In the genomic region with DNA sequence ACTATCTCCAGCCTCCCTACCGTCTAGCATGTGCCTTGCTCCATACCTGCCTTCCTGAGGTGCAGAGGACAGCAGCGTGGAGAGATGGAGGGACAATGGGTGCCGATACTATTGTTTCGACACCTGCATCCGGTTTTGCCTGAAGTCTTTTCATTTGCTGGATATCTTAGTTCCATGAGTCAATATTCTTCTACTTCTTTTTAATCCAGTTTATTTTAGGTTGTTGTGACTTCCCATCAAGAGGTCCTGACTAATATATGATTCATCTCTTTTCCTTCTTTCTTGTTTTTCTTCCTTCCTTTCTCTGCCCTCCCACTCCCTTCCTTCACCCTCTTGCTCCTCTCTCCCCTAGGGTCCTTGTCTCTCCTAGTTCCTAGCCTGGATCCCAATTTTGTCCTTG, we compare ENCODE assay signal across 30 cellular contexts.
DNase-seq lines count a peak whose midpoint lies in the region; ATAC-seq and TF ChIP-seq lines count a peak whose summit lies in the region.
"Had no signal": no experiment of that assay in that cellular context is flagged by ENCODE, and none has a peak within 500 bp of the region (broad histone marks: within the 10 kb centered on the region; RNA-seq: fewer than 3 reads in every experiment).

No MANE protein-coding gene starts in this region.

- TF ChIP-seq CTCF in CD14-positive monocyte (IDR thresholded peaks at IDR 0.05) = no peak
- TF ChIP-seq CTCF in HL-60 (IDR thresholded peaks at IDR 0.05; ENCODE audit: insufficient read depth, low read length) = no peak
- TF ChIP-seq CTCF in RWPE2 (IDR thresholded peaks at IDR 0.05; ENCODE audit: poor library complexity, severe bottlenecking) = no peak
- no peak for TF ChIP-seq CTCF in foreskin keratinocyte (conservative IDR thresholded peaks at IDR 0.05)
- no peak for TF ChIP-seq CTCF in suprapubic skin (IDR thresholded peaks at IDR 0.05)
- TF ChIP-seq CTCF in tibial nerve (IDR thresholded peaks at IDR 0.05) = no peak
- TF ChIP-seq CTCF in MM.1S (IDR thresholded peaks at IDR 0.05; ENCODE audit: low read length) = no peak

- no peaks in the 10 kb centered on the region for H3F3A ChIP-seq in MM.1S (ENCODE audit: insufficient read depth, low read length)

- H3K36me3 Mint-ChIP-seq in CD14-positive monocyte = peaks cover 2 to 3% of the 10 kb centered on the region in 2 donors
- H3K36me3 Mint-ChIP-seq: activated naive CD8-positive, alpha-beta T cell treated with anti-CD3 and anti-CD28 coated beads for 36 hours had no signal

- H3K27ac ChIP-seq in HL-60 (replicated peaks) = peak overlapping the region; percentile 19; the same call in 1 of the 2 replicates
- H3K27ac ChIP-seq in RWPE2 (ENCODE audit: poor library complexity, severe bottlenecking) = peak overlapping the region; percentile 60
- peak overlapping the region; percentile 45 for H3K27ac ChIP-seq in foreskin keratinocyte
- no peak overlapping the region for H3K27ac ChIP-seq in suprapubic skin
- H3K27ac ChIP-seq in tibial nerve = no peak overlapping the region
- no peak overlapping the region for H3K27ac ChIP-seq in MM.1S (ENCODE audit: low read length)
- H3K27ac ChIP-seq: BLaER1, cardiac muscle cell, colonic mucosa, PC-9, thoracic aorta had no signal

- H3K4me2 ChIP-seq in MM.1S (ENCODE audit: low read depth, low read length) = no peak overlapping the region
- H3K4me2 ChIP-seq: BLaER1, PC-9, smooth muscle cell had no signal

- H3K27me3 ChIP-seq in HL-60 (ENCODE audit: insufficient read depth, poor library complexity, severe bottlenecking) (no peaks in the 10 kb centered on the region), RWPE2 (ENCODE audit: insufficient read depth, poor library complexity, severe bottlenecking) (no peaks in the 10 kb centered on the region), foreskin keratinocyte (no peaks in the 10 kb centered on the region), suprapubic skin (peaks cover 23% of the 10 kb centered on the region), tibial nerve (peaks cover 0 to 5% of the 10 kb centered on the region in 2 donors), MM.1S (replicated peaks; ENCODE audit: insufficient read depth, low read length) (no peaks in the 10 kb centered on the region)
- H3K27me3 ChIP-seq: BLaER1, colonic mucosa had no signal

- H3K4me3 Mint-ChIP-seq in CD14-positive monocyte = peak overlapping the region in 1 of 2 donors; percentile 7
- H3K4me3 Mint-ChIP-seq: activated naive CD8-positive, alpha-beta T cell treated with anti-CD3 and anti-CD28 coated beads for 36 hours; activated T-cell treated with anti-CD3 and anti-CD28 coated beads, Interleukin-2, amount 50 U/mL, for 24 hours had no signal

- H3K79me2 ChIP-seq in MM.1S (ENCODE audit: low read length) = no peaks in the 10 kb centered on the region

- TF ChIP-seq EP300 in suprapubic skin (IDR thresholded peaks at IDR 0.05) (no peak), tibial nerve (IDR thresholded peaks at IDR 0.05) (no peak)

- intact Hi-C loops in CD14-positive monocyte (cut with micrococcal nuclease) = no loop called here

- peaks cover 85% of the 10 kb centered on the region for H3K4me1 Mint-ChIP-seq in CD14-positive monocyte

- H3K4me1 ChIP-seq in RWPE2 (ENCODE audit: insufficient read depth, poor library complexity, severe bottlenecking) (peaks cover 20% of the 10 kb centered on the region), foreskin keratinocyte (peaks cover 26% of the 10 kb centered on the region), suprapubic skin (peaks cover 4% of the 10 kb centered on the region), tibial nerve (peaks cover 0 to 14% (median 3%) of the 10 kb centered on the region in 4 donors), MM.1S (ENCODE audit: low read length) (no peaks in the 10 kb centered on the region)
- H3K4me1 ChIP-seq: colonic mucosa had no signal

- H3K9me3 ChIP-seq in RWPE2 (ENCODE audit: severe bottlenecking) (no peaks in the 10 kb centered on the region), suprapubic skin (no peaks in the 10 kb centered on the region), tibial nerve (no peaks in the 10 kb centered on the region), MM.1S (replicated peaks; ENCODE audit: insufficient read depth, low read length) (no peaks in the 10 kb centered on the region)
- H3K9me3 ChIP-seq: colonic mucosa, thoracic aorta had no signal

- no peak overlapping the region for H2AFZ ChIP-seq in MM.1S (ENCODE audit: low read length)
- H2AFZ ChIP-seq: PC-9 had no signal

- TF ChIP-seq POLR2A in suprapubic skin (IDR thresholded peaks at IDR 0.05) = no peak
- TF ChIP-seq POLR2A in tibial nerve (IDR thresholded peaks at IDR 0.05) = no peak

- H4K20me1 ChIP-seq in MM.1S (ENCODE audit: insufficient read depth, low read length) = no peaks in the 10 kb centered on the region
- H4K20me1 ChIP-seq: BLaER1 had no signal

- peak; percentile 32 for ATAC-seq in RWPE2 (ENCODE audit: low read depth)
- peak; percentile 63 for ATAC-seq in foreskin keratinocyte
- ATAC-seq: left ventricle myocardium superior, right cardiac atrium had no signal

- peaks cover 0 to 1% (median 0%) of the 10 kb centered on the region in 3 donors for H3K27me3 Mint-ChIP-seq in CD14-positive monocyte (ENCODE audit: low read depth in 3 of 3)
- H3K27me3 Mint-ChIP-seq: activated T-cell treated with anti-CD3 and anti-CD28 coated beads, Interleukin-2, amount 50 U/mL, for 24 hours had no signal

- H3K27ac Mint-ChIP-seq in CD14-positive monocyte = peak overlapping the region; percentile 67 to 95 (median 84)
- H3K27ac Mint-ChIP-seq: activated naive CD8-positive, alpha-beta T cell treated with anti-CD3 and anti-CD28 coated beads for 36 hours; activated T-cell treated with anti-CD3 and anti-CD28 coated beads, Interleukin-2, amount 50 U/mL, for 24 hours had no signal

- H3K36me3 ChIP-seq in RWPE2 (ENCODE audit: low read depth) (no peaks in the 10 kb centered on the region), suprapubic skin (no peaks in the 10 kb centered on the region), tibial nerve (no peaks in the 10 kb centered on the region), MM.1S (replicated peaks; ENCODE audit: insufficient read depth, low read length) (no peaks in the 10 kb centered on the region)
- H3K36me3 ChIP-seq: BLaER1, cardiac muscle cell, colonic mucosa, thoracic aorta had no signal

- DNase-seq in CD14-positive monocyte (ENCODE audit: low spot score) (no peak), HL-60 (ENCODE audit: low read depth in 1 of 2, low spot score in 1 of 2) (no peak), RWPE2 (ENCODE audit: low spot score) (peak; percentile 63), foreskin keratinocyte (peak; percentile 46 to 68), suprapubic skin (ENCODE audit: low spot score in 2 of 2) (no peak), tibial nerve (ENCODE audit: low spot score in 2 of 2) (no peak), MM.1S (no peak)
- DNase-seq: activated gamma-delta T cell; activated naive CD8-positive, alpha-beta T cell treated with anti-CD3 and anti-CD28 coated beads for 36 hours; activated T-cell treated with anti-CD3 and anti-CD28 coated beads, Interleukin-2, amount 50 U/mL, for 24 hours; anterior cingulate cortex; colonic mucosa; DMS79; effector CD8-positive, alpha-beta T cell; GF-D8; GOT3; head of caudate nucleus; Kasumi-1; kidney; left ventricle myocardium superior; NCI-H2081 treated with DMSO at 0.1 percent for 48 hours; NCI-H2227 treated with DMSO at 0.1 percent for 48 hours; right cardiac atrium; SHP77; stimulated activated naive CD4-positive, alpha-beta T cell treated with Interleukin-2 at 50 U/mL for 16 hours had no signal

- H3K9ac ChIP-seq in MM.1S (ENCODE audit: low read length) = no peak overlapping the region
- H3K9ac ChIP-seq: BLaER1 had no signal

- no peak overlapping the region for H3K4me3 ChIP-seq in HL-60 (replicated peaks; ENCODE audit: insufficient read depth, low read length)
- no peak overlapping the region for H3K4me3 ChIP-seq in RWPE2 (ENCODE audit: severe bottlenecking)
- H3K4me3 ChIP-seq in suprapubic skin = no peak overlapping the region
- H3K4me3 ChIP-seq in tibial nerve = no peak overlapping the region
- no peak overlapping the region for H3K4me3 ChIP-seq in MM.1S (ENCODE audit: low read length)
- H3K4me3 ChIP-seq: BLaER1, cardiac muscle cell, colonic mucosa, PC-9, smooth muscle cell, thoracic aorta had no signal

- WGBS in suprapubic skin = 82% methylated on average over 5 of the region's 5 CpGs
- WGBS in tibial nerve, 2 donors = 82 to 91% methylated on average over 5 of the region's 5 CpGs

- H3K9me2 ChIP-seq in MM.1S (replicated peaks; ENCODE audit: insufficient read depth, low read length) = no peaks in the 10 kb centered on the region

- H3K9me3 Mint-ChIP-seq in CD14-positive monocyte = peaks cover 0 to 5% (median 4%) of the 10 kb centered on the region in 7 donors
- H3K9me3 Mint-ChIP-seq: activated naive CD8-positive, alpha-beta T cell treated with anti-CD3 and anti-CD28 coated beads for 36 hours; activated T-cell treated with anti-CD3 and anti-CD28 coated beads, Interleukin-2, amount 50 U/mL, for 24 hours had no signal

Comparison
In these comparisons a context has a peak if more than half of its experiments do, and no peak if none do; other contexts are left out.
1. DNase-seq: peak in RWPE2 (single experiment) and foreskin keratinocyte (2 of 2); none in CD14-positive monocyte (single experiment), HL-60 (0 of 2), suprapubic skin (0 of 2), tibial nerve (0 of 2) and MM.1S (single experiment).
2. H3K27ac ChIP-seq: peak in HL-60 (single experiment), RWPE2 (single experiment) and foreskin keratinocyte (single experiment); none in suprapubic skin (single experiment), tibial nerve (0 of 4) and MM.1S (single experiment).